ENCODE assay signal across 1 cellular context in the genomic region with DNA sequence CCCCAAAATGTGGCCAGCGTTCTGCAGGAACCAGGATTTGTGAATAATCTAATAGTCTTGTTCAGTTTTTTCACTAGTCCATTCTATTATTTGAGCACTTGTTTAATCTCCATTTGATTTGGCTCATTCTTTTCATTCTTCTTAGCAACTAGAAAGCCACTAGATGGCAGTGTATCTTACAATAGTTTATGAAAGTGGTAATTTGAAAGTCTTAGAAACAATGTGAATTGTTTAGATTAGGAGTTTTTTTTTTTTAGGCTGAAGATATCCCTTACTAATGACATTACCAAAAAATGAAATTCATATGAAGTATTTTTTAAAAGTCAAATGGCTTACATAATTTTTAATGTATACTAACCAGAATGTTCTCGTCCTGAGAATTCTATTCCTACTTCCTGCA.
TF ChIP-seq lines count a peak whose summit lies in the region.

No MANE protein-coding gene starts in this region.

TF ChIP-seq in HepG2, 621 proteins besides CTCF, POLR2A, EP300 and RAD21:
- TF ChIP-seq SOX5 (CRISPR knock-in tag; IDR thresholded peaks at IDR 0.05; ENCODE audit: borderline replicate concordance) (0 out of 2 replicates have a peak, but pooled peaks have one; percentile 22), STAG1 (CRISPR knock-in tag; IDR thresholded peaks at IDR 0.05) (peak; percentile 55), KDM5A (IDR thresholded peaks at IDR 0.05; ENCODE audit: borderline replicate concordance, low read length) (peak; percentile 37; the same call in 1 of the 2 replicates), SAP130 (CRISPR knock-in tag; IDR thresholded peaks at IDR 0.05; ENCODE audit: low read depth) (0 out of 2 replicates have a peak, but pooled peaks have one; percentile 14), ATRX (CRISPR knock-in tag; IDR thresholded peaks at IDR 0.05; ENCODE audit: borderline replicate concordance) (no peak)
- TF ChIP-seq, protein P1, sequence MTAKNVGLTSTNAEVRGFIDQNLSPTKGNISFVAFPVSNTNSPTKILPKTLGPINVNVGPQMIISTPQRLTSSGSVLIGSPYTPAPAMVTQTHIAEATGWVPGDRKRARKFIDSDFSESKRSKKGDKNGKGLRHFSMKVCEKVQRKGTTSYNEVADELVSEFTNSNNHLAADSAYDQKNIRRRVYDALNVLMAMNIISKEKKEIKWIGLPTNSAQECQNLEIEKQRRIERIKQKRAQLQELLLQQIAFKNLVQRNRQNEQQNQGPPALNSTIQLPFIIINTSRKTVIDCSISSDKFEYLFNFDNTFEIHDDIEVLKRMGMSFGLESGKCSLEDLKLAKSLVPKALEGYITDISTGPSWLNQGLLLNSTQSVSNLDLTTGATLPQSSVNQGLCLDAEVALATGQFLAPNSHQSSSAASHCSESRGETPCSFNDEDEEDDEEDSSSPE (CRISPR knock-in tag; IDR thresholded peaks at IDR 0.05) = no peak
- TF ChIP-seq, protein P2, sequence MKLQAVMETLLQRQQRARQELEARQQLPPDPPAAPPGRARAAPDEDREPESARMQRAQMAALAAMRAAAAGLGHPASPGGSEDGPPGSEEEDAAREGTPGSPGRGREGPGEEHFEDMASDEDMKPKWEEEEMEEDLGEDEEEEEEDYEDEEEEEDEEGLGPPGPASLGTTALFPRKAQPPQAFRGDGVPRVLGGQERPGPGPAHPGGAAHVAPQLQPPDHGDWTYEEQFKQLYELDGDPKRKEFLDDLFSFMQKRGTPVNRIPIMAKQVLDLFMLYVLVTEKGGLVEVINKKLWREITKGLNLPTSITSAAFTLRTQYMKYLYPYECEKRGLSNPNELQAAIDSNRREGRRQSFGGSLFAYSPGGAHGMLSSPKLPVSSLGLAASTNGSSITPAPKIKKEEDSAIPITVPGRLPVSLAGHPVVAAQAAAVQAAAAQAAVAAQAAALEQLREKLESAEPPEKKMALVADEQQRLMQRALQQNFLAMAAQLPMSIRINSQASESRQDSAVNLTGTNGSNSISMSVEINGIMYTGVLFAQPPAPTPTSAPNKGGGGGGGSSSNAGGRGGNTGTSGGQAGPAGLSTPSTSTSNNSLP (IDR thresholded peaks at IDR 0.05; ENCODE audit: low read depth, low read length) = peak; percentile 36; the same call in 1 of the 2 replicates
- TF ChIP-seq, protein P3, sequence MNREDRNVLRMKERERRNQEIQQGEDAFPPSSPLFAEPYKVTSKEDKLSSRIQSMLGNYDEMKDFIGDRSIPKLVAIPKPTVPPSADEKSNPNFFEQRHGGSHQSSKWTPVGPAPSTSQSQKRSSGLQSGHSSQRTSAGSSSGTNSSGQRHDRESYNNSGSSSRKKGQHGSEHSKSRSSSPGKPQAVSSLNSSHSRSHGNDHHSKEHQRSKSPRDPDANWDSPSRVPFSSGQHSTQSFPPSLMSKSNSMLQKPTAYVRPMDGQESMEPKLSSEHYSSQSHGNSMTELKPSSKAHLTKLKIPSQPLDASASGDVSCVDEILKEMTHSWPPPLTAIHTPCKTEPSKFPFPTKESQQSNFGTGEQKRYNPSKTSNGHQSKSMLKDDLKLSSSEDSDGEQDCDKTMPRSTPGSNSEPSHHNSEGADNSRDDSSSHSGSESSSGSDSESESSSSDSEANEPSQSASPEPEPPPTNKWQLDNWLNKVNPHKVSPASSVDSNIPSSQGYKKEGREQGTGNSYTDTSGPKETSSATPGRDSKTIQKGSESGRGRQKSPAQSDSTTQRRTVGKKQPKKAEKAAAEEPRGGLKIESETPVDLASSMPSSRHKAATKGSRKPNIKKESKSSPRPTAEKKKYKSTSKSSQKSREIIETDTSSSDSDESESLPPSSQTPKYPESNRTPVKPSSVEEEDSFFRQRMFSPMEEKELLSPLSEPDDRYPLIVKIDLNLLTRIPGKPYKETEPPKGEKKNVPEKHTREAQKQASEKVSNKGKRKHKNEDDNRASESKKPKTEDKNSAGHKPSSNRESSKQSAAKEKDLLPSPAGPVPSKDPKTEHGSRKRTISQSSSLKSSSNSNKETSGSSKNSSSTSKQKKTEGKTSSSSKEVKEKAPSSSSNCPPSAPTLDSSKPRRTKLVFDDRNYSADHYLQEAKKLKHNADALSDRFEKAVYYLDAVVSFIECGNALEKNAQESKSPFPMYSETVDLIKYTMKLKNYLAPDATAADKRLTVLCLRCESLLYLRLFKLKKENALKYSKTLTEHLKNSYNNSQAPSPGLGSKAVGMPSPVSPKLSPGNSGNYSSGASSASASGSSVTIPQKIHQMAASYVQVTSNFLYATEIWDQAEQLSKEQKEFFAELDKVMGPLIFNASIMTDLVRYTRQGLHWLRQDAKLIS (CRISPR knock-in tag; IDR thresholded peaks at IDR 0.05) = no peak
TF ChIP-seq in HepG2: peak in this region for 5.
